Comparison of ENCODE assay signal across 1 cellular context in the genomic region with DNA sequence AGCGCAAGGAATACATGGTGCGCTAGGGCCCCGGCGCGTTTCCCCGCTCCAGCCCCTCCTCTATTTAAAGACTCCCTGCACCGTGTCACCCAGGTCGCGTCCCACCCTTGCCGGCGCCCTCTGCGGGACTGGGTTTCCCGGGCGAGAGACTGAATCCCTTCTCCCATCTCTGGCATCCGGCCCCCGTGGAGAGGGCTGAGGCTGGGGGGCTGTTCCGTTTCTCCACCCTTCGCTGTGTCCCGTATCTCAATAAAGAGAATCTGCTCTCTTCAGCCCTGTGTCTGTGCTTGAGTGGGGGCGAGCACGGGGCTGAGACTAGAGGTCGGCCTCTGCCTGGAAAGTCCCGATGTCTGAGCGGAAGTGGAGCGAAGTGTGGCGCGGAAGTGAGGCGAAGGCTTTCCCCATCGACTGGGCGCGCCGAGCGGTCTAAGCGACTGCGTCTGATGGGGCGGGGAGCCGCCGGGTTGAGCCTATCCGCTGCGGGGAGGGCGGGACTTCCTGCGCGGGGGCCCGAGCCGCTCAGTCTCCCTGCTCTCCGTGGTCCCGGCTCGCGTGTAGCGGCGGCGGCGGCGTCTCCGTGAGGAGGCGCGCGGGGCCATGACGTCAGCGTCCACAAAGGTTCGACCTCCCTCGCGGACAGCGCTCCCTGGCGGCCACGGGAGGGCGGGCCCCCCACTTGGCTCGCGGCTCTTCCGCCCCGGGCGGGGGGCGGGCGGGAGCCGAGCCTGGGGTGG.
TF ChIP-seq lines count a peak whose summit lies in the region.

No MANE protein-coding gene starts in this region.

TF ChIP-seq in liver, 16 proteins besides CTCF, POLR2A, EP300 and RAD21 (continued from another document):
- TF ChIP-seq, protein P1, sequence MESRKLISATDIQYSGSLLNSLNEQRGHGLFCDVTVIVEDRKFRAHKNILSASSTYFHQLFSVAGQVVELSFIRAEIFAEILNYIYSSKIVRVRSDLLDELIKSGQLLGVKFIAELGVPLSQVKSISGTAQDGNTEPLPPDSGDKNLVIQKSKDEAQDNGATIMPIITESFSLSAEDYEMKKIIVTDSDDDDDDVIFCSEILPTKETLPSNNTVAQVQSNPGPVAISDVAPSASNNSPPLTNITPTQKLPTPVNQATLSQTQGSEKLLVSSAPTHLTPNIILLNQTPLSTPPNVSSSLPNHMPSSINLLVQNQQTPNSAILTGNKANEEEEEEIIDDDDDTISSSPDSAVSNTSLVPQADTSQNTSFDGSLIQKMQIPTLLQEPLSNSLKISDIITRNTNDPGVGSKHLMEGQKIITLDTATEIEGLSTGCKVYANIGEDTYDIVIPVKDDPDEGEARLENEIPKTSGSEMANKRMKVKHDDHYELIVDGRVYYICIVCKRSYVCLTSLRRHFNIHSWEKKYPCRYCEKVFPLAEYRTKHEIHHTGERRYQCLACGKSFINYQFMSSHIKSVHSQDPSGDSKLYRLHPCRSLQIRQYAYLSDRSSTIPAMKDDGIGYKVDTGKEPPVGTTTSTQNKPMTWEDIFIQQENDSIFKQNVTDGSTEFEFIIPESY (IDR thresholded peaks at IDR 0.05) = no peak
- TF ChIP-seq HNF4A (conservative IDR thresholded peaks at IDR 0.05) = no peak
- TF ChIP-seq RXRA (IDR thresholded peaks at IDR 0.05) = peak; percentile 19 to 37
- TF ChIP-seq SP1 (IDR thresholded peaks at IDR 0.05) = peak; percentile 77
- TF ChIP-seq EGR1 (IDR thresholded peaks at IDR 0.05; ENCODE audit: low read depth in 2 of 2) = peak; percentile 41 to 52
- TF ChIP-seq HNF4G (IDR thresholded peaks at IDR 0.05) = no peak
- peak; percentile 72 for TF ChIP-seq YY1 (IDR thresholded peaks at IDR 0.05)
- TF ChIP-seq FOXA1 (IDR thresholded peaks at IDR 0.05) = peak; percentile 25
- TF ChIP-seq GABPA (IDR thresholded peaks at IDR 0.05 in 1 of 2, conservative IDR thresholded peaks at IDR 0.05 in 1 of 2) = peak; percentile 80 to 93
- TF ChIP-seq FOXA2 (IDR thresholded peaks at IDR 0.05) = no peak
- TF ChIP-seq NR2F2 (IDR thresholded peaks at IDR 0.05) = no peak
- peak; percentile 43 for TF ChIP-seq MAX (IDR thresholded peaks at IDR 0.05)
